ENCODE assay signal across 2 cellular contexts in genomic region chr15:48537277-48538113, GRCh38.
TF ChIP-seq lines count a peak whose summit lies in the region.

No MANE protein-coding gene starts in this region.

TF ChIP-seq in SK-N-SH, 30 proteins besides CTCF, POLR2A, EP300 and RAD21 (continued from another document):
- TF ChIP-seq, protein P1, sequence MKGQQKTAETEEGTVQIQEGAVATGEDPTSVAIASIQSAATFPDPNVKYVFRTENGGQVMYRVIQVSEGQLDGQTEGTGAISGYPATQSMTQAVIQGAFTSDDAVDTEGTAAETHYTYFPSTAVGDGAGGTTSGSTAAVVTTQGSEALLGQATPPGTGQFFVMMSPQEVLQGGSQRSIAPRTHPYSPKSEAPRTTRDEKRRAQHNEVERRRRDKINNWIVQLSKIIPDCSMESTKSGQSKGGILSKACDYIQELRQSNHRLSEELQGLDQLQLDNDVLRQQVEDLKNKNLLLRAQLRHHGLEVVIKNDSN (IDR thresholded peaks at IDR 0.05; ENCODE audit: borderline replicate concordance, low read depth): no peak
- TF ChIP-seq ZBTB33 (IDR thresholded peaks at IDR 0.05; ENCODE audit: borderline replicate concordance, low read depth): no peak
- no peak for TF ChIP-seq SMC3 (IDR thresholded peaks at IDR 0.05; ENCODE audit: low read depth, low read length)
- TF ChIP-seq MXI1 (IDR thresholded peaks at IDR 0.05; ENCODE audit: low read depth, low read length): no peak
- TF ChIP-seq NFIC (IDR thresholded peaks at IDR 0.05; ENCODE audit: borderline replicate concordance): no peak
- no peak for TF ChIP-seq RXRA (IDR thresholded peaks at IDR 0.05; ENCODE audit: borderline replicate concordance, low read depth)
- TF ChIP-seq RCOR1 (IDR thresholded peaks at IDR 0.05; ENCODE audit: low read length): no peak
- TF ChIP-seq POLR2AphosphoS5 (IDR thresholded peaks at IDR 0.05; ENCODE audit: low read depth, low read length): no peak
- TF ChIP-seq JUND (IDR thresholded peaks at IDR 0.05): no peak
- TF ChIP-seq ELF1 (IDR thresholded peaks at IDR 0.05): no peak
- TF ChIP-seq NRF1 (IDR thresholded peaks at IDR 0.05; ENCODE audit: low read depth, low read length): no peak
- TF ChIP-seq TEAD4 (IDR thresholded peaks at IDR 0.05; ENCODE audit: borderline replicate concordance, insufficient read depth): no peak
- TF ChIP-seq YY1 (IDR thresholded peaks at IDR 0.05; ENCODE audit: low read depth): no peak
- no peak for TF ChIP-seq FOXJ3 (CRISPR knock-in tag; IDR thresholded peaks at IDR 0.05)
- TF ChIP-seq, protein P2, sequence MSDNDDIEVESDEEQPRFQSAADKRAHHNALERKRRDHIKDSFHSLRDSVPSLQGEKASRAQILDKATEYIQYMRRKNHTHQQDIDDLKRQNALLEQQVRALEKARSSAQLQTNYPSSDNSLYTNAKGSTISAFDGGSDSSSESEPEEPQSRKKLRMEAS (IDR thresholded peaks at IDR 0.05; ENCODE audit: low read depth): no peak
- TF ChIP-seq EZH2phosphoT487 (IDR thresholded peaks at IDR 0.05; ENCODE audit: borderline replicate concordance, low read depth): no peak

TF ChIP-seq in SK-N-SH treated with all-trans-retinoic acid at 6 μM for 48 hours, 23 proteins besides CTCF, POLR2A, EP300 and RAD21 (continued from another document):
- no peak for TF ChIP-seq POU6F1 (CRISPR knock-in tag; IDR thresholded peaks at IDR 0.05; ENCODE audit: borderline replicate concordance, low read depth)
- no peak for TF ChIP-seq ISL1 (CRISPR knock-in tag; IDR thresholded peaks at IDR 0.05)
- TF ChIP-seq ZNF70 (CRISPR knock-in tag; IDR thresholded peaks at IDR 0.05): no peak
